In genomic region chr5:225334-225733, GRCh38 we compare ENCODE assay signal across 27 cellular contexts. TPM values are rescaled to one million over a fixed set of nuclear protein-coding genes. Genes with fewer than 3 reads are reported as not detected.
DNase-seq lines count a peak whose midpoint lies in the region; ATAC-seq and TF ChIP-seq lines count a peak whose summit lies in the region.
"Had no signal": no experiment of that assay in that cellular context is flagged by ENCODE, and none has a peak within 500 bp of the region (broad histone marks: within the 10 kb centered on the region; RNA-seq: fewer than 3 reads in every experiment).

No MANE protein-coding gene starts in this region.

- no peaks in the 10 kb centered on the region for H3K27me3 Mint-ChIP-seq in activated CD4-positive, alpha-beta memory T cell treated with anti-CD3 and anti-CD28 coated beads for 36 hours
- H3K27me3 Mint-ChIP-seq in activated CD4-positive, alpha-beta memory T cell treated with anti-CD3 and anti-CD28 coated beads, Interleukin-2, amount 10 ng/mL, durations not matched to agents 7 days and 5 days = no peaks in the 10 kb centered on the region
- no peaks in the 10 kb centered on the region for H3K27me3 Mint-ChIP-seq in activated naive CD4-positive, alpha-beta T cell treated with anti-CD3 and anti-CD28 coated beads for 36 hours (ENCODE audit: low read depth)
- no peaks in the 10 kb centered on the region for H3K27me3 Mint-ChIP-seq in activated naive CD4-positive, alpha-beta T cell treated with anti-CD3 and anti-CD28 coated beads, Interleukin-2, amount 10 ng/mL, durations not matched to agents 7 days and 5 days
- no peaks in the 10 kb centered on the region for H3K27me3 Mint-ChIP-seq in activated T-helper 1 cell treated with anti-CD3 and anti-CD28 coated beads, Interleukin-12 subunit alpha, Interleukin-12 subunit beta, Interleukin-2, Interleukin-4 antibody, amounts not matched to agents 30 ng/mL and 10 ng/mL and 1 ng/mL, durations not matched to agents 14 hours and 24 hours and 36 hours (ENCODE audit: insufficient read depth)
- H3K27me3 Mint-ChIP-seq in memory B cell = no peaks in the 10 kb centered on the region
- peaks cover 1% of the 10 kb centered on the region for H3K27me3 Mint-ChIP-seq in glutamatergic neuron (ENCODE audit: unreplicated experiment)

- peaks cover 30% of the 10 kb centered on the region for H3K36me3 Mint-ChIP-seq in activated CD4-positive, alpha-beta memory T cell treated with anti-CD3 and anti-CD28 coated beads for 36 hours
- peaks cover 64% of the 10 kb centered on the region for H3K36me3 Mint-ChIP-seq in activated CD4-positive, alpha-beta memory T cell treated with anti-CD3 and anti-CD28 coated beads, Interleukin-2, amount 10 ng/mL, durations not matched to agents 7 days and 5 days (ENCODE audit: low read depth)
- peaks cover 34% of the 10 kb centered on the region for H3K36me3 Mint-ChIP-seq in activated naive CD4-positive, alpha-beta T cell treated with anti-CD3 and anti-CD28 coated beads for 36 hours (ENCODE audit: low read depth)
- H3K36me3 Mint-ChIP-seq in activated naive CD4-positive, alpha-beta T cell treated with anti-CD3 and anti-CD28 coated beads, Interleukin-2, amount 10 ng/mL, durations not matched to agents 7 days and 5 days = peaks cover 55% of the 10 kb centered on the region
- H3K36me3 Mint-ChIP-seq in activated T-helper 1 cell treated with anti-CD3 and anti-CD28 coated beads, Interleukin-12 subunit alpha, Interleukin-12 subunit beta, Interleukin-2, Interleukin-4 antibody, amounts not matched to agents 30 ng/mL and 10 ng/mL and 1 ng/mL, durations not matched to agents 14 hours and 24 hours and 36 hours (ENCODE audit: low read depth) = peaks cover 46% of the 10 kb centered on the region
- H3K36me3 Mint-ChIP-seq in memory B cell (peaks cover 29% of the 10 kb centered on the region), glutamatergic neuron (ENCODE audit: unreplicated experiment) (peaks cover 8% of the 10 kb centered on the region)

- ATAC-seq in memory B cell (ENCODE audit: low read depth) = no peak
- ATAC-seq: GM23338 had no signal

- no peak for TF ChIP-seq CTCF in glutamatergic neuron (IDR thresholded peaks at IDR 0.05; ENCODE audit: partially characterized antibody, unreplicated experiment)

- POLR2A ChIA-PET in activated CD4-positive, alpha-beta memory T cell treated with anti-CD3 and anti-CD28 coated beads for 36 hours (lab: Charles Lee) = no interaction called here
- POLR2A ChIA-PET in activated CD4-positive, alpha-beta memory T cell treated with anti-CD3 and anti-CD28 coated beads, Interleukin-2, amount 10 ng/mL, durations not matched to agents 7 days and 5 days (lab: Charles Lee) = no interaction called here

- H3K27ac Mint-ChIP-seq in activated CD4-positive, alpha-beta memory T cell treated with anti-CD3 and anti-CD28 coated beads for 36 hours = peak overlapping the region; percentile 39
- no peak overlapping the region for H3K27ac Mint-ChIP-seq in activated CD4-positive, alpha-beta memory T cell treated with anti-CD3 and anti-CD28 coated beads, Interleukin-2, amount 10 ng/mL, durations not matched to agents 7 days and 5 days
- peak overlapping the region; percentile 24 for H3K27ac Mint-ChIP-seq in activated naive CD4-positive, alpha-beta T cell treated with anti-CD3 and anti-CD28 coated beads for 36 hours
- H3K27ac Mint-ChIP-seq in activated naive CD4-positive, alpha-beta T cell treated with anti-CD3 and anti-CD28 coated beads, Interleukin-2, amount 10 ng/mL, durations not matched to agents 7 days and 5 days = no peak overlapping the region
- H3K27ac Mint-ChIP-seq in activated T-helper 1 cell treated with anti-CD3 and anti-CD28 coated beads, Interleukin-12 subunit alpha, Interleukin-12 subunit beta, Interleukin-2, Interleukin-4 antibody, amounts not matched to agents 30 ng/mL and 10 ng/mL and 1 ng/mL, durations not matched to agents 14 hours and 24 hours and 36 hours = peak overlapping the region; percentile 29
- H3K27ac Mint-ChIP-seq in memory B cell (no peak overlapping the region), glutamatergic neuron (ENCODE audit: unreplicated experiment) (no peak overlapping the region)
- H3K27ac Mint-ChIP-seq: CD14-positive monocyte, GM23338, H9 had no signal

- CTCF ChIA-PET in activated CD4-positive, alpha-beta memory T cell treated with anti-CD3 and anti-CD28 coated beads for 36 hours (lab: Charles Lee) = no interaction called here
- CTCF ChIA-PET in activated CD4-positive, alpha-beta memory T cell treated with anti-CD3 and anti-CD28 coated beads, Interleukin-2, amount 10 ng/mL, durations not matched to agents 7 days and 5 days (lab: Charles Lee) = no interaction called here
- CTCF ChIA-PET in activated naive CD4-positive, alpha-beta T cell treated with anti-CD3 and anti-CD28 coated beads for 36 hours (lab: Charles Lee) = no interaction called here
- CTCF ChIA-PET in activated naive CD4-positive, alpha-beta T cell treated with anti-CD3 and anti-CD28 coated beads, Interleukin-2, amount 10 ng/mL, durations not matched to agents 7 days and 5 days (lab: Charles Lee) = no interaction called here

- no peak for DNase-seq in activated CD4-positive, alpha-beta memory T cell treated with anti-CD3 and anti-CD28 coated beads for 36 hours
- no peak for DNase-seq in activated CD4-positive, alpha-beta memory T cell treated with anti-CD3 and anti-CD28 coated beads, Interleukin-2, amount 10 ng/mL, durations not matched to agents 7 days and 5 days
- DNase-seq in activated naive CD4-positive, alpha-beta T cell treated with anti-CD3 and anti-CD28 coated beads for 36 hours = no peak
- DNase-seq in activated naive CD4-positive, alpha-beta T cell treated with anti-CD3 and anti-CD28 coated beads, Interleukin-2, amount 10 ng/mL, durations not matched to agents 7 days and 5 days = no peak
- DNase-seq in activated T-helper 1 cell treated with anti-CD3 and anti-CD28 coated beads, Interleukin-12 subunit alpha, Interleukin-12 subunit beta, Interleukin-2, Interleukin-4 antibody, amounts not matched to agents 30 ng/mL and 10 ng/mL and 1 ng/mL, durations not matched to agents 14 hours and 24 hours and 36 hours (ENCODE audit: low spot score) = no peak
- DNase-seq in memory B cell (ENCODE audit: low spot score in 2 of 2) (no peak), glutamatergic neuron (no peak), DMS153 (lab: John Stamatoyannopoulos, UW) (no peak)
- DNase-seq: 8988T, ACHN, BE2C, DMS53, H9, Karpas-422, NCI-H1092, NCI-H1417 treated with DMSO at 0.1 percent for 48 hours, NCI-H1694 treated with DMSO at 0.1 percent for 48 hours, NCI-H2081, NCI-H2227 treated with DMSO at 0.1 percent for 48 hours, NCI-H510A, NCI-H69, Right ventricle myocardium superior, RPMI8226 had no signal

- H3K9me3 Mint-ChIP-seq in activated CD4-positive, alpha-beta memory T cell treated with anti-CD3 and anti-CD28 coated beads for 36 hours = no peaks in the 10 kb centered on the region
- no peaks in the 10 kb centered on the region for H3K9me3 Mint-ChIP-seq in activated CD4-positive, alpha-beta memory T cell treated with anti-CD3 and anti-CD28 coated beads, Interleukin-2, amount 10 ng/mL, durations not matched to agents 7 days and 5 days
- no peaks in the 10 kb centered on the region for H3K9me3 Mint-ChIP-seq in activated naive CD4-positive, alpha-beta T cell treated with anti-CD3 and anti-CD28 coated beads for 36 hours
- no peaks in the 10 kb centered on the region for H3K9me3 Mint-ChIP-seq in activated naive CD4-positive, alpha-beta T cell treated with anti-CD3 and anti-CD28 coated beads, Interleukin-2, amount 10 ng/mL, durations not matched to agents 7 days and 5 days
- no peaks in the 10 kb centered on the region for H3K9me3 Mint-ChIP-seq in activated T-helper 1 cell treated with anti-CD3 and anti-CD28 coated beads, Interleukin-12 subunit alpha, Interleukin-12 subunit beta, Interleukin-2, Interleukin-4 antibody, amounts not matched to agents 30 ng/mL and 10 ng/mL and 1 ng/mL, durations not matched to agents 14 hours and 24 hours and 36 hours
- H3K9me3 Mint-ChIP-seq in memory B cell (no peaks in the 10 kb centered on the region), glutamatergic neuron (ENCODE audit: unreplicated experiment) (no peaks in the 10 kb centered on the region)
- H3K9me3 Mint-ChIP-seq: CD14-positive monocyte, GM23338, H9 had no signal

- H3K4me1 Mint-ChIP-seq in activated CD4-positive, alpha-beta memory T cell treated with anti-CD3 and anti-CD28 coated beads for 36 hours (ENCODE audit: low read depth) = peaks cover 33% of the 10 kb centered on the region
- H3K4me1 Mint-ChIP-seq in activated CD4-positive, alpha-beta memory T cell treated with anti-CD3 and anti-CD28 coated beads, Interleukin-2, amount 10 ng/mL, durations not matched to agents 7 days and 5 days = peaks cover 36% of the 10 kb centered on the region
- peaks cover 28% of the 10 kb centered on the region for H3K4me1 Mint-ChIP-seq in activated naive CD4-positive, alpha-beta T cell treated with anti-CD3 and anti-CD28 coated beads for 36 hours (ENCODE audit: low read depth)
- H3K4me1 Mint-ChIP-seq in activated naive CD4-positive, alpha-beta T cell treated with anti-CD3 and anti-CD28 coated beads, Interleukin-2, amount 10 ng/mL, durations not matched to agents 7 days and 5 days = peaks cover 30% of the 10 kb centered on the region
- peaks cover 31% of the 10 kb centered on the region for H3K4me1 Mint-ChIP-seq in activated T-helper 1 cell treated with anti-CD3 and anti-CD28 coated beads, Interleukin-12 subunit alpha, Interleukin-12 subunit beta, Interleukin-2, Interleukin-4 antibody, amounts not matched to agents 30 ng/mL and 10 ng/mL and 1 ng/mL, durations not matched to agents 14 hours and 24 hours and 36 hours (ENCODE audit: low read depth)
- peaks cover 9% of the 10 kb centered on the region for H3K4me1 Mint-ChIP-seq in memory B cell
- H3K4me1 Mint-ChIP-seq in glutamatergic neuron (ENCODE audit: low read depth, unreplicated experiment) = peaks cover 8% of the 10 kb centered on the region

- H3K4me3 Mint-ChIP-seq in activated CD4-positive, alpha-beta memory T cell treated with anti-CD3 and anti-CD28 coated beads for 36 hours = no peak overlapping the region
- H3K4me3 Mint-ChIP-seq in activated CD4-positive, alpha-beta memory T cell treated with anti-CD3 and anti-CD28 coated beads, Interleukin-2, amount 10 ng/mL, durations not matched to agents 7 days and 5 days = no peak overlapping the region
- H3K4me3 Mint-ChIP-seq in activated naive CD4-positive, alpha-beta T cell treated with anti-CD3 and anti-CD28 coated beads for 36 hours = no peak overlapping the region
- no peak overlapping the region for H3K4me3 Mint-ChIP-seq in activated naive CD4-positive, alpha-beta T cell treated with anti-CD3 and anti-CD28 coated beads, Interleukin-2, amount 10 ng/mL, durations not matched to agents 7 days and 5 days
- no peak overlapping the region for H3K4me3 Mint-ChIP-seq in activated T-helper 1 cell treated with anti-CD3 and anti-CD28 coated beads, Interleukin-12 subunit alpha, Interleukin-12 subunit beta, Interleukin-2, Interleukin-4 antibody, amounts not matched to agents 30 ng/mL and 10 ng/mL and 1 ng/mL, durations not matched to agents 14 hours and 24 hours and 36 hours
- H3K4me3 Mint-ChIP-seq in memory B cell (peak overlapping the region; percentile 11), glutamatergic neuron (ENCODE audit: unreplicated experiment) (no peak overlapping the region)
- H3K4me3 Mint-ChIP-seq: CD14-positive monocyte, GM23338, H9 had no signal

- intact Hi-C loops in activated CD4-positive, alpha-beta memory T cell treated with anti-CD3 and anti-CD28 coated beads for 36 hours (cut with micrococcal nuclease) = no loop called here
- intact Hi-C loops in activated naive CD4-positive, alpha-beta T cell treated with anti-CD3 and anti-CD28 coated beads for 36 hours (cut with micrococcal nuclease) = no loop called here
- intact Hi-C loops in activated T-helper 1 cell treated with anti-CD3 and anti-CD28 coated beads, Interleukin-12 subunit alpha, Interleukin-12 subunit beta, Interleukin-2, Interleukin-4 antibody, amounts not matched to agents 30 ng/mL and 10 ng/mL and 1 ng/mL, durations not matched to agents 14 hours and 24 hours and 36 hours (cut with micrococcal nuclease) = no loop called here

RNA-seq across cellular contexts. Expression of gene SDHA, which starts 7.2 kb away (rescaled TPM):
- 100 to 1,000 TPM; 142 to 143 TPM for total RNA-seq in activated CD4-positive, alpha-beta memory T cell treated with anti-CD3 and anti-CD28 coated beads for 36 hours
- total RNA-seq in activated CD4-positive, alpha-beta memory T cell treated with anti-CD3 and anti-CD28 coated beads, Interleukin-2, amount 10 ng/mL, durations not matched to agents 7 days and 5 days = 100 to 1,000 TPM; 144 to 150 TPM
- total RNA-seq in activated naive CD4-positive, alpha-beta T cell treated with anti-CD3 and anti-CD28 coated beads for 36 hours = 100 to 1,000 TPM; 133 to 136 TPM
- 135 TPM in 2 replicates for total RNA-seq in activated T-helper 1 cell treated with anti-CD3 and anti-CD28 coated beads, Interleukin-12 subunit alpha, Interleukin-12 subunit beta, Interleukin-2, Interleukin-4 antibody, amounts not matched to agents 30 ng/mL and 10 ng/mL and 1 ng/mL, durations not matched to agents 14 hours and 24 hours and 36 hours
- 81.3 TPM for total RNA-seq in glutamatergic neuron (ENCODE audit: unreplicated experiment)

RNA-seq across cellular contexts. Expression of gene CCDC127, which starts 7.4 kb away (rescaled TPM):
- total RNA-seq in activated CD4-positive, alpha-beta memory T cell treated with anti-CD3 and anti-CD28 coated beads for 36 hours = 1 to 10 TPM; 4.3 to 5.0 TPM
- total RNA-seq in activated CD4-positive, alpha-beta memory T cell treated with anti-CD3 and anti-CD28 coated beads, Interleukin-2, amount 10 ng/mL, durations not matched to agents 7 days and 5 days = 1 to 10 TPM; 5.6 to 6.5 TPM
- total RNA-seq in activated naive CD4-positive, alpha-beta T cell treated with anti-CD3 and anti-CD28 coated beads for 36 hours = 1 to 10 TPM; 3.6 to 4.0 TPM
- 9.5 and 10.9 TPM in 2 replicates for total RNA-seq in activated T-helper 1 cell treated with anti-CD3 and anti-CD28 coated beads, Interleukin-12 subunit alpha, Interleukin-12 subunit beta, Interleukin-2, Interleukin-4 antibody, amounts not matched to agents 30 ng/mL and 10 ng/mL and 1 ng/mL, durations not matched to agents 14 hours and 24 hours and 36 hours
- total RNA-seq in glutamatergic neuron (ENCODE audit: unreplicated experiment) = 11.9 TPM

RNA-seq across cellular contexts. Expression of gene LRRC14B, which starts 34.0 kb away (rescaled TPM):
- total RNA-seq in activated CD4-positive, alpha-beta memory T cell treated with anti-CD3 and anti-CD28 coated beads for 36 hours = not detected
- not detected for total RNA-seq in activated CD4-positive, alpha-beta memory T cell treated with anti-CD3 and anti-CD28 coated beads, Interleukin-2, amount 10 ng/mL, durations not matched to agents 7 days and 5 days
- not detected for total RNA-seq in activated naive CD4-positive, alpha-beta T cell treated with anti-CD3 and anti-CD28 coated beads for 36 hours
- not detected in 2 replicates for total RNA-seq in activated T-helper 1 cell treated with anti-CD3 and anti-CD28 coated beads, Interleukin-12 subunit alpha, Interleukin-12 subunit beta, Interleukin-2, Interleukin-4 antibody, amounts not matched to agents 30 ng/mL and 10 ng/mL and 1 ng/mL, durations not matched to agents 14 hours and 24 hours and 36 hours
- not detected for total RNA-seq in glutamatergic neuron (ENCODE audit: unreplicated experiment)
- total RNA-seq: Daoy, GM23338, H9, HT-29 had no signal

RNA-seq across cellular contexts. Expression of gene PDCD6, which starts 46.1 kb away (rescaled TPM):
- 10 to 100 TPM; 81.6 to 83.8 TPM for total RNA-seq in activated CD4-positive, alpha-beta memory T cell treated with anti-CD3 and anti-CD28 coated beads for 36 hours
- total RNA-seq in activated CD4-positive, alpha-beta memory T cell treated with anti-CD3 and anti-CD28 coated beads, Interleukin-2, amount 10 ng/mL, durations not matched to agents 7 days and 5 days = 10 to 100 TPM; 85.3 to 90.4 TPM
- 10 to 100 TPM; 61.1 to 62.8 TPM for total RNA-seq in activated naive CD4-positive, alpha-beta T cell treated with anti-CD3 and anti-CD28 coated beads for 36 hours
- 117 and 118 TPM in 2 replicates for total RNA-seq in activated T-helper 1 cell treated with anti-CD3 and anti-CD28 coated beads, Interleukin-12 subunit alpha, Interleukin-12 subunit beta, Interleukin-2, Interleukin-4 antibody, amounts not matched to agents 30 ng/mL and 10 ng/mL and 1 ng/mL, durations not matched to agents 14 hours and 24 hours and 36 hours
- 56.9 TPM for total RNA-seq in glutamatergic neuron (ENCODE audit: unreplicated experiment)

Comparison
In these comparisons a context has a peak if more than half of its experiments do, and no peak if none do; other contexts are left out.
1. H3K27ac Mint-ChIP-seq: peak in activated CD4-positive, alpha-beta memory T cell treated with anti-CD3 and anti-CD28 coated beads for 36 hours (single experiment), activated naive CD4-positive, alpha-beta T cell treated with anti-CD3 and anti-CD28 coated beads for 36 hours (single experiment) and activated T-helper 1 cell treated with anti-CD3 and anti-CD28 coated beads, Interleukin-12 subunit alpha, Interleukin-12 subunit beta, Interleukin-2, Interleukin-4 antibody, amounts not matched to agents 30 ng/mL and 10 ng/mL and 1 ng/mL, durations not matched to agents 14 hours and 24 hours and 36 hours (single experiment); none in activated CD4-positive, alpha-beta memory T cell treated with anti-CD3 and anti-CD28 coated beads, Interleukin-2, amount 10 ng/mL, durations not matched to agents 7 days and 5 days (single experiment), activated naive CD4-positive, alpha-beta T cell treated with anti-CD3 and anti-CD28 coated beads, Interleukin-2, amount 10 ng/mL, durations not matched to agents 7 days and 5 days (single experiment), memory B cell (single experiment) and glutamatergic neuron (single experiment).